8 cellular contexts compared by ENCODE assay signal in the genomic region with DNA sequence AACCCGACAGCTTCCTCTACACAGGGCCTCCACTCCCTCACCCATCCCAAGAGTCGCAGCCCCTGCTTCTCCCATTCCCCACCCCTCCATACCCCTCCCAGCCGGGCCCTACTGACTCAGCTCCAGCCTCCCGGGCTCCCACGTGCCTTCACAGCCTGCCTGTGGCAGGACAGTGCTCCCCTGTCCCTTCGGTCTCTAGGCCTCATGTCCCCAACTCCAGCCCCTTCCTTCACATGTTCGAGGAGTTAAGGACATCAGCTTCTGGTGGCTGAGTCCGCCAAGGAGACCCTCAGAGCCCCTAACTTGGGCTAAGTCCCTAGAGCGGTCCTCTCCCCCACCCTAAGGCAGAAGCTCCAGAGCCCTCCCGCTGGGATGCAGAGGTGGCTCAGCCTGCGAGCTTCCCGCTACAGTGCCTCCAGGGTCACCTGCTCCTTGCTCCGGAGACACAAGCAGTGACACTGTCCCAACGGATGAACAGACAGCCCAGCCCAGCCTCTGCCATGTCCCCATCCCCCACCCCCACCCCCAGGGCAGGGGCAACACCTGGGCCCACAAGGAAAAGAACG. TPM values are rescaled to one million over a fixed set of nuclear protein-coding genes. Genes with fewer than 3 reads are reported as not detected.
A peak's percentile ranks its signal among the peaks of the same experiment; 100 is the strongest.
DNase-seq lines count a peak whose midpoint lies in the region; ATAC-seq and TF ChIP-seq lines count a peak whose summit lies in the region.

No MANE protein-coding gene starts in this region.

- DNase-seq in CD14-positive monocyte (ENCODE audit: low spot score) (no peak), NT2/D1 (ENCODE audit: low read depth, low spot score) (no peak), epithelial cell of esophagus (ENCODE audit: low read depth) (no peak), UCSD-AML1 (lab: John Stamatoyannopoulos, UW; ENCODE audit: unreplicated experiment) (no peak), NCI-H1092 treated with DMSO at 0.1 percent for 48 hours (lab: John Stamatoyannopoulos, UW) (no peak), inferior parietal cortex (ENCODE audit: extremely low spot score) (no peak)

- H3K9ac ChIP-seq in NT2/D1 (ENCODE audit: insufficient read length, low read depth): peak overlapping the region; percentile 32

- H3K36me3 Mint-ChIP-seq in CD14-positive monocyte: peaks cover 27 to 30% of the 10 kb centered on the region in 2 donors

- H3K4me1 ChIP-seq in NT2/D1 (ENCODE audit: insufficient read depth, insufficient read length) (peaks cover 33% of the 10 kb centered on the region), neuron (ENCODE audit: insufficient read depth, low read length) (peaks cover 67% of the 10 kb centered on the region)

- TF ChIP-seq CTCF in CD14-positive monocyte (IDR thresholded peaks at IDR 0.05): no peak
- TF ChIP-seq CTCF in epithelial cell of esophagus (IDR thresholded peaks at IDR 0.05; ENCODE audit: insufficient read depth, low read depth, low read length, missing control alignments): no peak

- peaks cover 0 to 25% (median 10%) of the 10 kb centered on the region in 7 donors for H3K9me3 Mint-ChIP-seq in CD14-positive monocyte

- H3K27me3 ChIP-seq in NT2/D1 (ENCODE audit: insufficient read depth, insufficient read length) (peaks cover 67% of the 10 kb centered on the region), neuron (ENCODE audit: insufficient read depth, low read length) (no peaks in the 10 kb centered on the region)

- peaks cover 79% of the 10 kb centered on the region for H3K4me1 Mint-ChIP-seq in CD14-positive monocyte

- peaks cover 69 to 92% (median 78%) of the 10 kb centered on the region in 3 donors for H3K27me3 Mint-ChIP-seq in CD14-positive monocyte (ENCODE audit: low read depth in 3 of 3)

- intact Hi-C loops in CD14-positive monocyte (cut with micrococcal nuclease): loop anchor here in 1 of 2 donors (2.0 kb wide), 1 partner anchor 25 kb away; no protein-coding TSS in a partner anchor

- no peak for ATAC-seq in GM19452 (IDR thresholded peaks at IDR 0.05; ENCODE audit: unreplicated experiment)

- H3K27ac Mint-ChIP-seq in CD14-positive monocyte: no peak overlapping the region

- H2AFZ ChIP-seq in neuron (ENCODE audit: low read depth, low read length): no peak overlapping the region

- H3K4me3 Mint-ChIP-seq in CD14-positive monocyte: peak overlapping the region; percentile 57 to 96

- H3K36me3 ChIP-seq in NT2/D1 (ENCODE audit: insufficient read depth, insufficient read length, low read length): no peaks in the 10 kb centered on the region
- H3K36me3 ChIP-seq in neuron (ENCODE audit: insufficient read depth, low read length): peaks cover 3% of the 10 kb centered on the region

- H3K4me3 ChIP-seq in NT2/D1 (ENCODE audit: insufficient read length, low read depth) (peak overlapping the region; percentile 40), epithelial cell of esophagus (ENCODE audit: low read length) (peak overlapping the region; percentile 54), neuron (ENCODE audit: low read length) (peak overlapping the region; percentile 74)

- H3K9me3 ChIP-seq in NT2/D1 (ENCODE audit: insufficient read depth, low read length): no peaks in the 10 kb centered on the region
- no peaks in the 10 kb centered on the region for H3K9me3 ChIP-seq in neuron (ENCODE audit: low read length)

RNA-seq across cellular contexts. Expression of a gene that starts 0.8 kb away (rescaled TPM):
- 100 to 1,000 TPM; 104 to 112 TPM for polyA plus RNA-seq in CD14-positive monocyte

RNA-seq across cellular contexts. Expression of a gene that starts 15.4 kb away (rescaled TPM):
- 10 to 100 TPM; 34.4 to 36.0 TPM for polyA plus RNA-seq in CD14-positive monocyte

RNA-seq across cellular contexts. Expression of a gene that starts 20.7 kb away (rescaled TPM):
- polyA plus RNA-seq in CD14-positive monocyte: 10 to 100 TPM; 18.0 to 22.0 TPM

RNA-seq across cellular contexts. Expression of a gene that starts 37.4 kb away (rescaled TPM):
- not detected for polyA plus RNA-seq in CD14-positive monocyte
